25 cellular contexts compared by ENCODE assay signal in the genomic region with DNA sequence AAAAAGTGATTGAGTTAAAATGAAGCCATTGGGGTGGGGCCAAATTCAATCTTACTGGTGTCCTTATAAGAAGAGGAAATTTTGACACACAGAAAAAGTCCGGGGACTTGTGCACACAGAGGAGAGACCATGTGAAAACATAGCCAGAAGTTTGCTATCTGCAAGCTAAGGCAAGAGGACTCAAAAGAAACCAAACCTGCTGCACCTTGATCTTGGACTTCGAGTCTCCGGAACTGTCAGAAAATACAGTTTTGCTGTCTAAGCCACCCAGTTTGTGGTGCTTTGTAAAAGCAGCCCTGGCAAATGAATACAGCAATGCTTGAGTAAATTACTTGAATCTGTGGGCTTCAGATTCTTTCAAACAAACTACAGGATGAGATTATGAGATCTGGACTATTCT. TPM values are rescaled to one million over a fixed set of nuclear protein-coding genes. Genes with fewer than 3 reads are reported as not detected.
DNase-seq lines count a peak whose midpoint lies in the region; ATAC-seq, FAIRE-seq and TF ChIP-seq lines count a peak whose summit lies in the region.
"Had no signal": no experiment of that assay in that cellular context is flagged by ENCODE, and none has a peak within 500 bp of the region (broad histone marks: within the 10 kb centered on the region; RNA-seq: fewer than 3 reads in every experiment).

No MANE protein-coding gene starts in this region.

- H3K27ac Mint-ChIP-seq in GM23338 = no peak overlapping the region
- H3K27ac Mint-ChIP-seq: CD4-positive, alpha-beta T cell had no signal

- POLR2A ChIA-PET in PC-9 (lab: Charles Lee; ENCODE audit: unreplicated experiment) (no interaction called here), OCI-LY7 (lab: Charles Lee) (interaction anchor here (1.1 kb wide), 1 partner anchor 11 kb away, joined by 3 read pairs; no protein-coding TSS in a partner anchor)

- no peaks in the 10 kb centered on the region for H3K9me3 Mint-ChIP-seq in GM23338
- H3K9me3 Mint-ChIP-seq: CD4-positive, alpha-beta T cell had no signal

- peaks cover 12% of the 10 kb centered on the region for H3K27me3 Mint-ChIP-seq in GM23338 (ENCODE audit: insufficient read depth, low read depth, poor library complexity)

- H3K4me1 ChIP-seq in GM23338 (ENCODE audit: insufficient read depth) (peaks cover 10% of the 10 kb centered on the region), PC-9 (replicated peaks; ENCODE audit: insufficient read depth) (peaks cover 27% of the 10 kb centered on the region), small intestine (ENCODE audit: control insufficient read depth in 2 of 2, insufficient read depth in 1 of 2, low read depth in 1 of 2, low read length in 1 of 2) (peaks cover 0 to 2% of the 10 kb centered on the region in 2 donors), OCI-LY7 (ENCODE audit: insufficient read depth, low read length, poor library complexity, severe bottlenecking) (no peaks in the 10 kb centered on the region)
- H3K4me1 ChIP-seq: SJCRH30 had no signal

- CTCF ChIA-PET in PC-9 (lab: Charles Lee) = no interaction called here
- CTCF ChIA-PET in OCI-LY7 (lab: Charles Lee; ENCODE audit: unreplicated experiment) = no interaction called here

- 11 to 65% (median 54%) methylated on average over 3 of the region's 3 CpGs for WGBS in small intestine, 3 donors

- H2AFZ ChIP-seq in GM23338 (peak overlapping the region; percentile 45; the same call in 1 of the 2 replicates), PC-9 (0 out of 2 replicates have a peak overlapping the region, but pooled peaks have one; percentile 14), OCI-LY7 (ENCODE audit: low read length) (no peak overlapping the region)

- H4K20me1 ChIP-seq in GM23338 (replicated peaks; ENCODE audit: insufficient read depth) (no peaks in the 10 kb centered on the region), PC-9 (ENCODE audit: insufficient read depth) (no peaks in the 10 kb centered on the region), OCI-LY7 (ENCODE audit: insufficient read depth, low read length) (no peaks in the 10 kb centered on the region)
- H4K20me1 ChIP-seq: BLaER1 had no signal

- H3K79me2 ChIP-seq in GM23338 (replicated peaks; ENCODE audit: insufficient read depth) (no peaks in the 10 kb centered on the region), PC-9 (ENCODE audit: low read depth) (no peaks in the 10 kb centered on the region), OCI-LY7 (ENCODE audit: insufficient read depth, low read depth, low read length) (no peaks in the 10 kb centered on the region)

- H3F3A ChIP-seq in GM23338 (replicated peaks; ENCODE audit: low read depth) = no peaks in the 10 kb centered on the region
- H3F3A ChIP-seq in PC-9 (ENCODE audit: insufficient read depth, low read depth) = peaks cover 11% of the 10 kb centered on the region

- H3K9me2 ChIP-seq in GM23338 (ENCODE audit: insufficient read depth) = 0 out of 2 replicates have a peak, but pooled peaks cover 3% of the 10 kb centered on the region
- no peaks in the 10 kb centered on the region for H3K9me2 ChIP-seq in PC-9 (ENCODE audit: insufficient read depth)
- no peaks in the 10 kb centered on the region for H3K9me2 ChIP-seq in OCI-LY7 (ENCODE audit: insufficient read depth, low read length)

- no peak for FAIRE-seq in small intestine (lab: Jason Lieb, UNC)
- FAIRE-seq: G401.6, GM12892 had no signal

- ATAC-seq in GM23338 = no peak
- peak; percentile 33 for ATAC-seq in left lobe of liver
- no peak for ATAC-seq in GM21367 (IDR thresholded peaks at IDR 0.05; ENCODE audit: unreplicated experiment)
- no peak for ATAC-seq in Right ventricle myocardium inferior
- ATAC-seq: Panc1 had no signal

- no peaks in the 10 kb centered on the region for H3K36me3 ChIP-seq in GM23338 (ENCODE audit: insufficient read depth)
- H3K36me3 ChIP-seq in PC-9 (ENCODE audit: low read depth) = no peaks in the 10 kb centered on the region
- H3K36me3 ChIP-seq in small intestine (ENCODE audit: control insufficient read depth in 2 of 2, insufficient read depth in 2 of 2, low read length in 2 of 2) = no peaks in the 10 kb centered on the region
- no peaks in the 10 kb centered on the region for H3K36me3 ChIP-seq in OCI-LY7 (ENCODE audit: insufficient read depth, low read length)
- H3K36me3 ChIP-seq: BLaER1, SJCRH30 had no signal

- no peaks in the 10 kb centered on the region for H3K36me3 Mint-ChIP-seq in GM23338 (ENCODE audit: low read depth)

- H3K4me1 Mint-ChIP-seq in GM23338 = peaks cover 16% of the 10 kb centered on the region

- no peak overlapping the region for H3K4me3 Mint-ChIP-seq in GM23338
- H3K4me3 Mint-ChIP-seq: CD4-positive, alpha-beta T cell had no signal

- H3K4me3 ChIP-seq in GM23338 = no peak overlapping the region
- H3K4me3 ChIP-seq in PC-9 = no peak overlapping the region
- H3K4me3 ChIP-seq in small intestine (ENCODE audit: low read depth in 1 of 2, low read length in 2 of 2) = no peak overlapping the region
- H3K4me3 ChIP-seq in OCI-LY7 (ENCODE audit: low read depth, low read length, poor library complexity, severe bottlenecking) = no peak overlapping the region
- H3K4me3 ChIP-seq: BLaER1, SJCRH30 had no signal

- H3K4me2 ChIP-seq in GM23338 (no peak overlapping the region), PC-9 (no peak overlapping the region), OCI-LY7 (ENCODE audit: low read length) (no peak overlapping the region)
- H3K4me2 ChIP-seq: BLaER1 had no signal

- intact Hi-C loops in PC-9 (cut with micrococcal nuclease; ENCODE audit: unreplicated experiment) = no loop called here
- intact Hi-C loops in OCI-LY7 (cut with micrococcal nuclease; ENCODE audit: unreplicated experiment) = no loop called here
- intact Hi-C loops in Right ventricle myocardium inferior (cut with DNase I) = loop anchor here (5.0 kb wide), 1 partner anchor 64 kb away; a partner anchor contains a TSS

- H3K27ac ChIP-seq in GM23338 (ENCODE audit: low read depth) = no peak overlapping the region
- H3K27ac ChIP-seq in PC-9 = no peak overlapping the region
- peak overlapping the region in 1 of 2 donors; percentile 4 for H3K27ac ChIP-seq in small intestine (ENCODE audit: low read depth in 1 of 2, low read length in 1 of 2)
- H3K27ac ChIP-seq in OCI-LY7 (ENCODE audit: low read depth, low read length, poor library complexity, severe bottlenecking) = no peak overlapping the region
- H3K27ac ChIP-seq: BLaER1, HL-60, SJCRH30 had no signal

- no peak for DNase-seq in GM23338 (ENCODE audit: low spot score)
- no peak for DNase-seq in PC-9
- no peak for DNase-seq in left lobe of liver (ENCODE audit: low spot score)
- peak; percentile 62 for DNase-seq in small intestine
- DNase-seq in glomerular visceral epithelial cell (ENCODE audit: extremely low spot score) = no peak
- no peak for DNase-seq in OCI-LY7 (ENCODE audit: low spot score)
- no peak for DNase-seq in Right ventricle myocardium inferior (ENCODE audit: missing footprints)
- DNase-seq: ACHN; Calu3; CD4-positive, alpha-beta T cell; DMS153; KG1; NCI-H1105; NCI-H146; NCI-H2029; NCI-H226; NCI-H510A treated with DMSO at 0.1 percent for 48 hours; NCI-H748 treated with DMSO at 0.1 percent for 48 hours; SJCRH30 had no signal

- no peaks in the 10 kb centered on the region for H3K9me3 ChIP-seq in PC-9 (ENCODE audit: insufficient read depth, low read depth)
- no peaks in the 10 kb centered on the region for H3K9me3 ChIP-seq in small intestine (ENCODE audit: control insufficient read depth, low read depth)
- no peaks in the 10 kb centered on the region for H3K9me3 ChIP-seq in OCI-LY7 (ENCODE audit: low read length)
- H3K9me3 ChIP-seq: BLaER1, SJCRH30 had no signal

- BruUV-seq in PC-9 (replicated peaks; lab: Mats Ljungman, UMichigan) (no TSS peak), OCI-LY7 (replicated peaks; lab: Mats Ljungman, UMichigan) (no TSS peak)

- H3K27me3 ChIP-seq in GM23338 (ENCODE audit: insufficient read depth) = peaks cover 14% of the 10 kb centered on the region
- H3K27me3 ChIP-seq in PC-9 (ENCODE audit: insufficient read depth, low read depth) = no peaks in the 10 kb centered on the region
- no peaks in the 10 kb centered on the region for H3K27me3 ChIP-seq in small intestine (ENCODE audit: control insufficient read depth in 2 of 2, insufficient read depth in 2 of 2, low read length in 2 of 2)
- H3K27me3 ChIP-seq: BLaER1, SJCRH30 had no signal

- TF ChIP-seq CTCF in GM23338 (conservative IDR thresholded peaks at IDR 0.05; ENCODE audit: low read depth in 2 of 2) = no peak
- TF ChIP-seq CTCF in PC-9 (conservative IDR thresholded peaks at IDR 0.05) = no peak
- no peak for TF ChIP-seq CTCF in OCI-LY7 (conservative IDR thresholded peaks at IDR 0.05; ENCODE audit: low read length)

TF ChIP-seq in GM23338, 12 proteins besides CTCF, POLR2A, EP300 and RAD21:
- TF ChIP-seq ZNF114 (CRISPR knock-in tag; IDR thresholded peaks at IDR 0.05) (no peak), POLR2AphosphoS5 (IDR thresholded peaks at IDR 0.05; ENCODE audit: low read depth) (no peak), STAT1 (IDR thresholded peaks at IDR 0.05; ENCODE audit: unreplicated experiment) (no peak), EZH2 (IDR thresholded peaks at IDR 0.05; ENCODE audit: low read depth, unreplicated experiment) (no peak)
- TF ChIP-seq, protein P1, sequence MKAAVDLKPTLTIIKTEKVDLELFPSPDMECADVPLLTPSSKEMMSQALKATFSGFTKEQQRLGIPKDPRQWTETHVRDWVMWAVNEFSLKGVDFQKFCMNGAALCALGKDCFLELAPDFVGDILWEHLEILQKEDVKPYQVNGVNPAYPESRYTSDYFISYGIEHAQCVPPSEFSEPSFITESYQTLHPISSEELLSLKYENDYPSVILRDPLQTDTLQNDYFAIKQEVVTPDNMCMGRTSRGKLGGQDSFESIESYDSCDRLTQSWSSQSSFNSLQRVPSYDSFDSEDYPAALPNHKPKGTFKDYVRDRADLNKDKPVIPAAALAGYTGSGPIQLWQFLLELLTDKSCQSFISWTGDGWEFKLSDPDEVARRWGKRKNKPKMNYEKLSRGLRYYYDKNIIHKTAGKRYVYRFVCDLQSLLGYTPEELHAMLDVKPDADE (IDR thresholded peaks at IDR 0.05) = no peak
TF ChIP-seq in GM23338: peak in this region for 0.

RNA-seq across cellular contexts. Expression of a gene that starts 53.7 kb away (rescaled TPM):
- 143 and 156 TPM in 2 replicates for total RNA-seq in GM23338 (2014; rRNA removed; shearing (Covaris generic))
- polyA plus RNA-seq in GM23338 (2016; fragmentation: Nextera tagmentation; extraction: Ambion mirVana) (161 and 173 TPM in 2 replicates), small intestine (100 to 1,000 TPM in 1 of 3 donors, 10 to 100 TPM in 2; 31.3 to 140 (median 60.3) TPM)
- total RNA-seq in PC-9 (2021) (117 and 152 TPM in 2 replicates), left lobe of liver (116 TPM), OCI-LY7 (2022) (145 and 158 TPM in 2 replicates), Right ventricle myocardium inferior (195 TPM)
- 61.2 and 63.3 TPM in 2 replicates for total RNA-seq in OCI-LY7 (2014; rRNA removed; shearing (Covaris generic))
